14 cellular contexts compared by ENCODE assay signal in genomic region chrX:23434356-23434884, GRCh38.
DNase-seq lines count a peak whose midpoint lies in the region; ATAC-seq and TF ChIP-seq lines count a peak whose summit lies in the region.
"Had no signal": no experiment of that assay in that cellular context is flagged by ENCODE, and none has a peak within 500 bp of the region (broad histone marks: within the 10 kb centered on the region; RNA-seq: fewer than 3 reads in every experiment).

No MANE protein-coding gene starts in this region.

- dilution Hi-C loops in mammary epithelial cell (cut with HindIII; ENCODE audit: low sequenced_read_pairs) = no loop called here

- TF ChIP-seq CTCF in mammary epithelial cell (conservative IDR thresholded peaks at IDR 0.05 in 1 of 2, IDR thresholded peaks at IDR 0.05 in 1 of 2; ENCODE audit: extremely low read depth in 1 of 2, insufficient read depth in 1 of 2, low read depth in 1 of 2, low read length in 2 of 2) = no peak

- no peaks in the 10 kb centered on the region for H3K36me3 ChIP-seq in mammary epithelial cell (ENCODE audit: insufficient read depth, low read length)
- H3K36me3 ChIP-seq: cardiac muscle cell had no signal

- H3K4me1 ChIP-seq in mammary epithelial cell (ENCODE audit: insufficient read depth, low read length) = no peaks in the 10 kb centered on the region

- DNase-seq in GM03348 (ENCODE audit: low spot score) (peak; percentile 44), mammary epithelial cell (peak; percentile 41), left ventricle myocardium superior (peak; percentile 87), renal cortical epithelial cell (ENCODE audit: low read depth) (peak; percentile 15), DMS53 treated with DMSO at 0.1 percent for 48 hours (lab: John Stamatoyannopoulos, UW; ENCODE audit: unreplicated experiment) (no peak), NCI-H187 (lab: John Stamatoyannopoulos, UW) (no peak), NCI-H524 (lab: John Stamatoyannopoulos, UW) (no peak)
- DNase-seq: activated CD4-positive, alpha-beta T cell treated with anti-CD3 and anti-CD28 coated beads for 4 hours; AML-193; NCI-H1417; stimulated activated naive B cell treated with anti-CD40 and anti-IgM and Interleukin-4, amounts not matched to agents 10 μg/mL and 1 μg/mL and 100 μg/mL, for 72 hours had no signal

- ATAC-seq in left ventricle myocardium superior = peak; percentile 96
- ATAC-seq in HG03135 (IDR thresholded peaks at IDR 0.05; ENCODE audit: unreplicated experiment) = no peak
- ATAC-seq: stimulated activated naive B cell treated with anti-CD40 and anti-IgM and Interleukin-4, amounts not matched to agents 10 μg/mL and 1 μg/mL and 100 μg/mL, for 72 hours had no signal

- peaks cover 4% of the 10 kb centered on the region for H3K27me3 ChIP-seq in mammary epithelial cell (ENCODE audit: insufficient read depth, low read length)
- H3K27me3 ChIP-seq: cardiac muscle cell had no signal

- no peaks in the 10 kb centered on the region for H3K9me3 ChIP-seq in mammary epithelial cell (replicated peaks; ENCODE audit: insufficient read depth, low read length)

- no peak overlapping the region for H3K9ac ChIP-seq in mammary epithelial cell (ENCODE audit: insufficient read depth, low read length)

- CTCF ChIA-PET in mammary epithelial cell (lab: Charles Lee; ENCODE audit: low non-redundant PET) = no interaction called here

- no peaks in the 10 kb centered on the region for H3K79me2 ChIP-seq in mammary epithelial cell (ENCODE audit: insufficient read depth, low read length)

- in situ Hi-C loops in mammary epithelial cell (cut with MboI; ENCODE audit: low sequenced_read_pairs in 2 of 2) = no loop called here

- H4K20me1 ChIP-seq in mammary epithelial cell (ENCODE audit: insufficient read depth, low read length) = no peaks in the 10 kb centered on the region

- H2AFZ ChIP-seq in mammary epithelial cell (ENCODE audit: low read depth, low read length) = no peak overlapping the region

- no TSS peak for BruUV-seq in mammary epithelial cell (replicated peaks; lab: Mats Ljungman, UMichigan)

- H3K4me2 ChIP-seq in mammary epithelial cell (ENCODE audit: insufficient read depth, low read depth, low read length) = no peak overlapping the region
- H3K4me2 ChIP-seq: smooth muscle cell had no signal

- H3K4me3 ChIP-seq in mammary epithelial cell (replicated peaks in 1 of 3; ENCODE audit: insufficient read depth in 1 of 3, low read depth in 2 of 3, low read length in 3 of 3) = no peak overlapping the region
- H3K4me3 ChIP-seq: cardiac muscle cell, smooth muscle cell had no signal

- H3K27ac ChIP-seq in mammary epithelial cell (ENCODE audit: insufficient read depth, low read depth, low read length) = no peak overlapping the region
- H3K27ac ChIP-seq: cardiac muscle cell had no signal

- WGBS in mammary epithelial cell (ENCODE audit: low coverage, missing lambda C conversion rate) = 10% methylated on average over 3 of the region's 3 CpGs

- intact Hi-C loops in mammary epithelial cell (cut with micrococcal nuclease) (no loop called here), left ventricle myocardium superior (cut with micrococcal nuclease) (no loop called here)

Comparison
In these comparisons a context has a peak if more than half of its experiments do, and no peak if none do; other contexts are left out.
1. DNase-seq: peak in GM03348 (single experiment), mammary epithelial cell (single experiment), left ventricle myocardium superior (single experiment) and renal cortical epithelial cell (single experiment); none in DMS53 treated with DMSO at 0.1 percent for 48 hours (single experiment), NCI-H187 (0 of 2) and NCI-H524 (0 of 2).